Comparison of ENCODE assay signal across 18 cellular contexts in the genomic region with DNA sequence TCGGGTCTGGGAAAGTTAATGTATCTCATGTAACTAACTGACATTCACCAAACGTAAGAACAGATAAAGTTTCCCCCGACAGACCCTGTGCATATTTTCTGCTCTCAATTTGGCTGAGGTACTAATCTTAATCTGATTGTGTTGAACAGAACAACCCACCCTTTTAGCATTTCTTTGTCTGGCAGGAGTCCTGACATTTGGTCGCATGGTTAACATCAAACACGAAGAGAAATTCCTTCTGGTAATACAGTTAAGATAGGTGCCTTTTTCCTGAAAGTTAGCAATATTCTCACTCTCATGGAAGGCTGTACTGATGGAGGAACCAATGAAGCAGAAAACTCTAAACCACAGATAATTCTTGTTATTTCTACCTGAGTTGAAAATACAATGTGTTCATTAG.
"Had no signal": no experiment of that assay in that cellular context is flagged by ENCODE, and none has a peak within 500 bp of the region (broad histone marks: within the 10 kb centered on the region; RNA-seq: fewer than 3 reads in every experiment).

No MANE protein-coding gene starts in this region.

- H3K9ac ChIP-seq: neural progenitor cell had no signal

- H3K4me2 ChIP-seq: neural progenitor cell had no signal

- DNase-seq: cortex of kidney; effector memory CD8-positive, alpha-beta T cell; hypothalamus; immature natural killer cell; islet precursor cell; left lung; mesenchymal stem cell; midbrain; naive thymus-derived CD4-positive, alpha-beta T cell; right cardiac atrium; sigmoid colon; stimulated activated CD4-positive, alpha-beta T cell treated with anti-CD3 and anti-CD28 coated beads, Interleukin-2, amount 100 ng/mL, for 24 hours; stimulated activated CD4-positive, alpha-beta T cell treated with anti-CD3 and anti-CD28 coated beads, Interleukin-4, amount 100 ng/mL, for 24 hours; stimulated activated naive CD4-positive, alpha-beta T cell treated with Interleukin-2 at 50 U/mL for 16 hours; stomach; thyroid gland had no signal

- H3K9me3 ChIP-seq: left lung, prostate gland, sigmoid colon, stomach, thyroid gland had no signal

- H3K4me3 ChIP-seq: left lung, neural progenitor cell, prostate gland, sigmoid colon, stomach, thyroid gland had no signal

- H3K4me1 ChIP-seq: left lung, prostate gland, stomach, thyroid gland had no signal

- H3K27me3 ChIP-seq: left lung, neural progenitor cell, sigmoid colon, stomach, thyroid gland had no signal

- H3K27ac ChIP-seq: left lung, neural progenitor cell, prostate gland, stomach, thyroid gland had no signal

- H3K36me3 ChIP-seq: left lung, neural progenitor cell, prostate gland, sigmoid colon, stomach, thyroid gland had no signal

- H2AFZ ChIP-seq: neural progenitor cell had no signal
